ENCODE assay signal across 9 cellular contexts in the genomic region with DNA sequence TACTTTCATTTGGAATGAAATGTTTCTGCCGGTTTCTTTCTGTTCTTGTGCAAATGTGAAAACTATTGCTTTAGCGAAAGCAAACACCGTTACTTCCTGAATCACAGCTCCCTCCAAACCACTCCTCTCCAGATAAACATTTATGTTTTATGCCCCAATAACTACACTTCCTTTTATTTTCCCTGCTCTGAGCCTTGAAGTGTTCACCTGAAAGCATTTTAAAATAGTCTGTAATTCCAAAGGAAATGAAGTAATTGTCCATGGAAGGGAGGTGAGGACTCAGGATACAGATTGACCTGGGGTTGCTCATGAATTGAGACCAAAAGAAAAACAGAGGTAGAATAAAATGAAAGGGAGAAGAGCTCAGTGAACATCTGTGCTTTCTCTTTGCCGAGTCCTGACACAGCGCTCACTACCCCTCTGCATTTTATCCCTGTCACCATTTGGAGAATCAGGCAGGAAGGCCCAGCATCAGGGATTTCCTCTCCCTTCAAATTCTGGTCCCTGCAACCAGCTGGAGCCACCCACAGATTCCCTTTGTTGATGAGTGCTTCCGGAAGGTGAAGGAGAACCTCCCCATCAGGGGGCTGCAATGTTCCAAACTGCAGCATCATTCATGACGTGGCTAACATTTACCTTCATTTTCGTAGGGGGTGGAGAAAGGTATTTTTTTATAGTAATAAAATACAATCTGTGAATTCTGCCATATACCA.
A peak's percentile ranks its signal among the peaks of the same experiment; 100 is the strongest.
DNase-seq lines count a peak whose midpoint lies in the region; ATAC-seq, FAIRE-seq and TF ChIP-seq lines count a peak whose summit lies in the region.
"Had no signal": no experiment of that assay in that cellular context is flagged by ENCODE, and none has a peak within 500 bp of the region (broad histone marks: within the 10 kb centered on the region; RNA-seq: fewer than 3 reads in every experiment).

No MANE protein-coding gene starts in this region.

- no peak overlapping the region for H3K9ac ChIP-seq in GM12878 (ENCODE audit: control insufficient read depth, insufficient read depth, low read length)

- in situ Hi-C loops in GM12878 (cut with MboI): no loop called here

- peak in 1 of 5 donors; percentile 6 for DNase-seq in CD4-positive, alpha-beta memory T cell
- DNase-seq in NCI-H1092 treated with DMSO at 0.1 percent for 48 hours (lab: John Stamatoyannopoulos, UW): peak; percentile 84
- DNase-seq in GM12878 (ENCODE audit: low read depth, low spot score): no peak
- DNase-seq in natural killer cell: no peak
- no peak for DNase-seq in AG08396 (ENCODE audit: low spot score)
- no peak for DNase-seq in NCI-H1105 (lab: John Stamatoyannopoulos, UW)

- peaks cover 33% of the 10 kb centered on the region for H3K4me1 ChIP-seq in CD4-positive, alpha-beta memory T cell (ENCODE audit: insufficient read depth, low read length)
- H3K4me1 ChIP-seq in GM12878 (ENCODE audit: control insufficient read depth, insufficient read depth, low read length): peaks cover 31% of the 10 kb centered on the region

- CTCF ChIA-PET in CD4-positive, alpha-beta memory T cell (lab: Charles Lee; ENCODE audit: partially characterized antibody): no interaction called here
- CTCF ChIA-PET in GM12878 (lab: Yijun Ruan, JAX): no interaction called here

- H3K4me1 Mint-ChIP-seq in CD4-positive, alpha-beta memory T cell: peaks cover 19 to 44% (median 34%) of the 10 kb centered on the region in 4 donors
- peaks cover 24 to 32% of the 10 kb centered on the region in 2 donors for H3K4me1 Mint-ChIP-seq in natural killer cell

- no TSS peak for BruUV-seq in GM12878 (replicated peaks; lab: Mats Ljungman, UMichigan)

- no peak overlapping the region for H3K4me3 ChIP-seq in CD4-positive, alpha-beta memory T cell (ENCODE audit: low read length in 2 of 2)
- H3K4me3 ChIP-seq in GM12878: 0 out of 2 replicates have a peak overlapping the region, but pooled peaks have one; percentile 44

- H3K4me2 ChIP-seq in GM12878 (ENCODE audit: control insufficient read depth, insufficient read depth): peak overlapping the region; percentile 51

- H3K36me3 Mint-ChIP-seq in CD4-positive, alpha-beta memory T cell: no peaks in the 10 kb centered on the region
- no peaks in the 10 kb centered on the region for H3K36me3 Mint-ChIP-seq in natural killer cell

- no peaks in the 10 kb centered on the region for H3K9me3 ChIP-seq in CD4-positive, alpha-beta memory T cell (ENCODE audit: control insufficient read depth in 1 of 2, low read length in 2 of 2)
- H3K9me3 ChIP-seq in GM12878 (replicated peaks; ENCODE audit: control insufficient read depth, insufficient read depth, low read length): no peaks in the 10 kb centered on the region

- RAD21 ChIA-PET in GM12878 (lab: Charles Lee; ENCODE audit: unreplicated experiment): interaction anchor here (1.0 kb wide), 1 partner anchor 56 kb away, joined by 3 read pairs; no protein-coding TSS in a partner anchor

- no peaks in the 10 kb centered on the region for H3K79me2 ChIP-seq in GM12878 (ENCODE audit: control insufficient read depth, insufficient read depth, low read length)

- peak overlapping the region in 7 of 8 donors; percentile 22 to 75 (median 45) for H3K4me3 Mint-ChIP-seq in CD4-positive, alpha-beta memory T cell
- peak overlapping the region; percentile 77 for H3K4me3 Mint-ChIP-seq in natural killer cell

- H4K20me1 ChIP-seq in GM12878 (ENCODE audit: control insufficient read depth, insufficient read depth): no peaks in the 10 kb centered on the region

- H3K27ac ChIP-seq in CD4-positive, alpha-beta memory T cell (ENCODE audit: low read depth, low read length): peak overlapping the region; percentile 11
- H3K27ac ChIP-seq in GM12878 (ENCODE audit: control insufficient read depth, insufficient read depth): peak overlapping the region; percentile 13; the same call in 1 of the 2 replicates

- intact Hi-C loops in CD4-positive, alpha-beta memory T cell (cut with micrococcal nuclease): no loop called here
- intact Hi-C loops in GM12878 (cut with micrococcal nuclease; ENCODE audit: unreplicated experiment): no loop called here
- intact Hi-C loops in natural killer cell (cut with micrococcal nuclease): no loop called here

- H2AFZ ChIP-seq in GM12878 (ENCODE audit: control insufficient read depth, low read depth, low read length): peak overlapping the region; percentile 42

- H3K36me3 ChIP-seq in CD4-positive, alpha-beta memory T cell (ENCODE audit: insufficient read depth, low read length): no peaks in the 10 kb centered on the region
- no peaks in the 10 kb centered on the region for H3K36me3 ChIP-seq in GM12878 (ENCODE audit: control insufficient read depth in 2 of 2, insufficient read depth in 2 of 2, low read length in 1 of 2)

- H3K27me3 ChIP-seq in CD4-positive, alpha-beta memory T cell (ENCODE audit: insufficient read depth, low read length): no peaks in the 10 kb centered on the region
- 0 out of 4 replicates have a peak, but pooled peaks cover 0 to 2% of the 10 kb centered on the region in 2 experiments for H3K27me3 ChIP-seq in GM12878 (replicated peaks in 1 of 2; ENCODE audit: control insufficient read depth in 2 of 2, insufficient read depth in 2 of 2, low read length in 1 of 2)

- WGBS in GM12878 (ENCODE audit: insufficient coverage, insufficient replicate concordance, low lambda C conversion rate, missing lambda C conversion rate): 39% methylated on average over 8 of the region's 8 CpGs

- FAIRE-seq in GM12878 (lab: Jason Lieb, UNC): no peak

- POLR2A ChIA-PET in CD4-positive, alpha-beta memory T cell (lab: Charles Lee; ENCODE audit: partially characterized antibody): interaction anchor here (0.9 kb wide), 1 partner anchor 82 kb away, joined by 4 read pairs; no protein-coding TSS in a partner anchor
- POLR2A ChIA-PET in GM12878 (lab: Charles Lee): interaction anchor here (1.1 kb wide), 1 partner anchor 45 kb away, joined by 5 read pairs; no protein-coding TSS in a partner anchor

- TF ChIP-seq CTCF in GM12878 (IDR thresholded peaks at IDR 0.05 in 2 of 3, conservative IDR thresholded peaks at IDR 0.05 in 1 of 3; ENCODE audit: control insufficient read depth in 2 of 3, extremely low read depth in 1 of 3, insufficient read depth in 1 of 3, low read depth in 3 of 3, low read length in 3 of 3) (no peak), natural killer cell (IDR thresholded peaks at IDR 0.05) (no peak)

- peak overlapping the region; percentile 23 to 90 (median 85) for H3K27ac Mint-ChIP-seq in CD4-positive, alpha-beta memory T cell
- H3K27ac Mint-ChIP-seq in natural killer cell: peak overlapping the region; percentile 82 to 91
- H3K27ac Mint-ChIP-seq: activated T-helper 2 cell treated with anti-CD3 and anti-CD28 coated beads, Interferon-gamma antibody, Interleukin-2, Interleukin-4, amounts not matched to agents 10 μg/mL and 5 μg/mL and 100 μg/mL, durations not matched to agents 14 hours and 24 hours and 36 hours had no signal

- no peak for TF ChIP-seq POLR2A in GM12878 (IDR thresholded peaks at IDR 0.05; ENCODE audit: low read depth, low read length)

- SMC1A ChIA-PET in GM12878 (lab: Charles Lee; ENCODE audit: uncharacterized antibody, unreplicated experiment): interaction anchor here (0.8 to 1.6 kb wide), 6 partner anchors 34 to 120 kb away, joined by 3 to 6 read pairs (median 3); no protein-coding TSS in a partner anchor

- no peaks in the 10 kb centered on the region for H3K9me3 Mint-ChIP-seq in CD4-positive, alpha-beta memory T cell
- no peaks in the 10 kb centered on the region for H3K9me3 Mint-ChIP-seq in natural killer cell
- H3K9me3 Mint-ChIP-seq: activated T-helper 2 cell treated with anti-CD3 and anti-CD28 coated beads, Interferon-gamma antibody, Interleukin-2, Interleukin-4, amounts not matched to agents 10 μg/mL and 5 μg/mL and 100 μg/mL, durations not matched to agents 14 hours and 24 hours and 36 hours had no signal

- no peak for TF ChIP-seq EP300 in GM12878 (IDR thresholded peaks at IDR 0.05; ENCODE audit: borderline replicate concordance in 1 of 2, control insufficient read depth in 1 of 2, low read depth in 2 of 2, low read length in 2 of 2)

- ATAC-seq in GM12878 (peak; percentile 5; the same call in 1 of the 3 replicates), natural killer cell (peak in 2 of 3 donors; percentile 46 to 57), HG02571 (IDR thresholded peaks at IDR 0.05; ENCODE audit: unreplicated experiment) (no peak), HG03521 (IDR thresholded peaks at IDR 0.05; ENCODE audit: unreplicated experiment) (no peak)

- no peak for TF ChIP-seq RAD21 in GM12878 (IDR thresholded peaks at IDR 0.05; ENCODE audit: insufficient read depth, low read depth, low read length)

- no peaks in the 10 kb centered on the region for H3K27me3 Mint-ChIP-seq in CD4-positive, alpha-beta memory T cell
- no peaks in the 10 kb centered on the region for H3K27me3 Mint-ChIP-seq in natural killer cell (ENCODE audit: low read depth in 2 of 2)

TF ChIP-seq in GM12878, 131 proteins besides CTCF, POLR2A, EP300 and RAD21:
- no peak for TF ChIP-seq YY1 (IDR thresholded peaks at IDR 0.05; ENCODE audit: low read depth, low read length)
- TF ChIP-seq, protein P1, sequence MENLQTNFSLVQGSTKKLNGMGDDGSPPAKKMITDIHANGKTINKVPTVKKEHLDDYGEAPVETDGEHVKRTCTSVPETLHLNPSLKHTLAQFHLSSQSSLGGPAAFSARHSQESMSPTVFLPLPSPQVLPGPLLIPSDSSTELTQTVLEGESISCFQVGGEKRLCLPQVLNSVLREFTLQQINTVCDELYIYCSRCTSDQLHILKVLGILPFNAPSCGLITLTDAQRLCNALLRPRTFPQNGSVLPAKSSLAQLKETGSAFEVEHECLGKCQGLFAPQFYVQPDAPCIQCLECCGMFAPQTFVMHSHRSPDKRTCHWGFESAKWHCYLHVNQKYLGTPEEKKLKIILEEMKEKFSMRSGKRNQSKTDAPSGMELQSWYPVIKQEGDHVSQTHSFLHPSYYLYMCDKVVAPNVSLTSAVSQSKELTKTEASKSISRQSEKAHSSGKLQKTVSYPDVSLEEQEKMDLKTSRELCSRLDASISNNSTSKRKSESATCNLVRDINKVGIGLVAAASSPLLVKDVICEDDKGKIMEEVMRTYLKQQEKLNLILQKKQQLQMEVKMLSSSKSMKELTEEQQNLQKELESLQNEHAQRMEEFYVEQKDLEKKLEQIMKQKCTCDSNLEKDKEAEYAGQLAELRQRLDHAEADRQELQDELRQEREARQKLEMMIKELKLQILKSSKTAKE (IDR thresholded peaks at IDR 0.05; ENCODE audit: low read depth, poor library complexity, severe bottlenecking): no peak
- TF ChIP-seq MYB (IDR thresholded peaks at IDR 0.05; ENCODE audit: borderline replicate concordance, low read depth, low read length): no peak
- TF ChIP-seq SMAD5 (IDR thresholded peaks at IDR 0.05; ENCODE audit: low read depth): no peak
- TF ChIP-seq PAX8 (IDR thresholded peaks at IDR 0.05): no peak
- TF ChIP-seq CHD2 (IDR thresholded peaks at IDR 0.05; ENCODE audit: borderline replicate concordance, low read depth, low read length): no peak
- TF ChIP-seq HDAC6 (IDR thresholded peaks at IDR 0.05; ENCODE audit: unreplicated experiment): no peak
- TF ChIP-seq, protein P2, sequence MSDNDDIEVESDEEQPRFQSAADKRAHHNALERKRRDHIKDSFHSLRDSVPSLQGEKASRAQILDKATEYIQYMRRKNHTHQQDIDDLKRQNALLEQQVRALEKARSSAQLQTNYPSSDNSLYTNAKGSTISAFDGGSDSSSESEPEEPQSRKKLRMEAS (IDR thresholded peaks at IDR 0.05; ENCODE audit: low read depth, low read length): no peak
TF ChIP-seq in GM12878: peak in this region for 0.

Comparison
In these comparisons a context has a peak if more than half of its experiments do, and no peak if none do; other contexts are left out.
1. ATAC-seq: peak in GM12878 (single experiment) and natural killer cell (2 of 3); none in HG02571 (single experiment) and HG03521 (single experiment).